Comparison of ENCODE assay signal across 20 cellular contexts in the genomic region with DNA sequence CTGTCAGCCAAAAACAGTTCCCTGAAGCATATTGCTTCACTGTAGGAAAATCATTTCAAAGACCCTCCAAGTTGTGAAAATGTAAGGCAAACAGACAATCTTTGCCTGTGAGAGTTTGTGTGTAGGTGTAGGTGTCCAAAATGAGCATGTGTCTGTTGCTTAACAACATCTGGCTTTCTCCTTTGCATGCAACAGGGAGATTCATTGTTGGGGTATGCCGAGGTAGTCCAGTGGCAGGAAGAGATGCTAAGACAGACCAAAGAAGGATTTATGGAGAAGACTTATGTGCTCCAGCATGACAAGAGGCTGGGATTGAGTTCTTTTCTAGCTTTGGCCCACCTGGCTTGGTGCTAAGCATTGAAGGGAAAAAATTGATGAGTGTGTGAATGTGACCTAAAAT.
"Had no signal": no experiment of that assay in that cellular context is flagged by ENCODE, and none has a peak within 500 bp of the region (broad histone marks: within the 10 kb centered on the region; RNA-seq: fewer than 3 reads in every experiment).

No MANE protein-coding gene starts in this region.

- H3K36me3 ChIP-seq: SJCRH30 had no signal

- H3K9me3 ChIP-seq: SJCRH30 had no signal

- H3K27me3 ChIP-seq: SJCRH30 had no signal

- H3K27ac ChIP-seq: RWPE1, SJCRH30, SK-N-MC had no signal

- H3K4me3 ChIP-seq: SJCRH30, SK-N-MC had no signal

- H3K4me1 ChIP-seq: SJCRH30 had no signal

- ATAC-seq: Panc1, Right ventricle myocardium inferior had no signal

- DNase-seq: KBM-7, NCI-H1092, NCI-H1105 treated with DMSO at 0.1 percent for 48 hours, NCI-H1417 treated with DMSO at 0.1 percent for 48 hours, NCI-H1694, NCI-H1930, NCI-H2081, NCI-H2107, NCI-H226, NCI-H446, NCI-H510A, NCI-H524 treated with DMSO at 0.1 percent for 48 hours, NCI-H69, NCI-H774, SHP77 treated with DMSO at 0.1 percent for 48 hours, SJCRH30 had no signal
